In the genomic region with DNA sequence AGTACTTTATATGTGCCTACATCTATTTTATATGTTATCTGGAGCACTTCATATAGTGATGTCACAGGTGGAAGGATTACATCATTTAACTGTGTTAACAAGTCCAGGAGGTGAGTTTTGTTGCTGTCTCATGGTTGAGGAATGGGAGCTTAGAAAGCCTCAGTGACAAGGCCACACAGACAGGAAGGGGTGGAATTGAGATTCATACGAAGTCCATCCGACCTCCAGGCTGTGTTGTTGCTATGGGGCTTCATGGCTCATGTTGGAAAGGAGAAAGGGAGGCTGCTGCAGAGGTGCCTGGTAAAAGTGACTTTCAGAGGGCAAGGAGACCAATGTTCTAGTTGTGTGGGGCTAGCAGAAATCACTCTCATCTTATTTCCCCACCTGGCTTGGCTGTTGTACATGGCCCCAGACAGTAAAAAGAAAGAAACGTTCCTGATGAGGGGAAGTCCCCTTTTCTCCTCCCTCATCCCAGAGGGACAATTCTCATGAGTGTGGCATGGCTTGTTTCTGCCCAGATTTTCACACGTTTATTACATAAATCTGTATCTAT, we compare ENCODE assay signal across 1 cellular context.
TF ChIP-seq lines count a peak whose summit lies in the region.

No MANE protein-coding gene starts in this region.

TF ChIP-seq in HepG2, 621 proteins besides CTCF, POLR2A, EP300 and RAD21 (continued from another document):
- TF ChIP-seq SIN3A (IDR thresholded peaks at IDR 0.05; ENCODE audit: borderline replicate concordance, low read depth, low read length) (0 out of 2 replicates have a peak, but pooled peaks have one; percentile 38), GATA4 (IDR thresholded peaks at IDR 0.05; ENCODE audit: borderline replicate concordance, low read depth) (no peak), ADNP (CRISPR knock-in tag; IDR thresholded peaks at IDR 0.05) (no peak), CCAR2 (optimal IDR thresholded peaks at IDR 0.05; ENCODE audit: low read depth, low read length) (no peak), HNF4G (IDR thresholded peaks at IDR 0.05; ENCODE audit: borderline replicate concordance, low read depth, low read length) (no peak), HNF4G (CRISPR knock-in tag; IDR thresholded peaks at IDR 0.05; ENCODE audit: borderline replicate concordance, low read depth) (no peak), ZNF556 (CRISPR knock-in tag; IDR thresholded peaks at IDR 0.05; ENCODE audit: borderline replicate concordance) (peak; percentile 85; the same call in 1 of the 2 replicates), SP5 (CRISPR knock-in tag; IDR thresholded peaks at IDR 0.05; ENCODE audit: borderline replicate concordance, low read depth) (no peak), RFX5 (IDR thresholded peaks at IDR 0.05; ENCODE audit: low read depth, low read length) (peak; percentile 46; the same call in 1 of the 2 replicates), ZNF577 (CRISPR knock-in tag; IDR thresholded peaks at IDR 0.05; ENCODE audit: borderline replicate concordance, low read depth) (0 out of 2 replicates have a peak, but pooled peaks have one; percentile 64), ZNF225 (CRISPR knock-in tag; IDR thresholded peaks at IDR 0.05) (no peak), HMGA1 (CRISPR knock-in tag; conservative IDR thresholded peaks at IDR 0.05) (no peak), DNMT3B (CRISPR knock-in tag; conservative IDR thresholded peaks at IDR 0.05) (no peak), ATF7 (IDR thresholded peaks at IDR 0.05) (peak; percentile 92), ATF7 (CRISPR knock-in tag; IDR thresholded peaks at IDR 0.05) (peak; percentile 60; the same call in 1 of the 2 replicates), ZNF629 (CRISPR knock-in tag; conservative IDR thresholded peaks at IDR 0.05) (no peak), TBX2 (CRISPR knock-in tag; IDR thresholded peaks at IDR 0.05; ENCODE audit: borderline replicate concordance) (peak; percentile 62; the same call in 1 of the 2 replicates), ZBTB3 (CRISPR knock-in tag; IDR thresholded peaks at IDR 0.05; ENCODE audit: borderline replicate concordance, low read depth) (peak; percentile 86; the same call in 1 of the 2 replicates), ZFY (CRISPR knock-in tag; IDR thresholded peaks at IDR 0.05) (peak; percentile 51), ZNF331 (CRISPR knock-in tag; IDR thresholded peaks at IDR 0.05) (peak; percentile 38; the same call in 1 of the 2 replicates), NR2C2 (CRISPR knock-in tag; IDR thresholded peaks at IDR 0.05; ENCODE audit: borderline replicate concordance) (no peak; the same call in 1 of the 2 replicates)
- TF ChIP-seq, protein P1, sequence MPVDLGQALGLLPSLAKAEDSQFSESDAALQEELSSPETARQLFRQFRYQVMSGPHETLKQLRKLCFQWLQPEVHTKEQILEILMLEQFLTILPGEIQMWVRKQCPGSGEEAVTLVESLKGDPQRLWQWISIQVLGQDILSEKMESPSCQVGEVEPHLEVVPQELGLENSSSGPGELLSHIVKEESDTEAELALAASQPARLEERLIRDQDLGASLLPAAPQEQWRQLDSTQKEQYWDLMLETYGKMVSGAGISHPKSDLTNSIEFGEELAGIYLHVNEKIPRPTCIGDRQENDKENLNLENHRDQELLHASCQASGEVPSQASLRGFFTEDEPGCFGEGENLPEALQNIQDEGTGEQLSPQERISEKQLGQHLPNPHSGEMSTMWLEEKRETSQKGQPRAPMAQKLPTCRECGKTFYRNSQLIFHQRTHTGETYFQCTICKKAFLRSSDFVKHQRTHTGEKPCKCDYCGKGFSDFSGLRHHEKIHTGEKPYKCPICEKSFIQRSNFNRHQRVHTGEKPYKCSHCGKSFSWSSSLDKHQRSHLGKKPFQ (CRISPR knock-in tag; IDR thresholded peaks at IDR 0.05; ENCODE audit: insufficient replicate concordance), result no peak
- TF ChIP-seq, protein P2, sequence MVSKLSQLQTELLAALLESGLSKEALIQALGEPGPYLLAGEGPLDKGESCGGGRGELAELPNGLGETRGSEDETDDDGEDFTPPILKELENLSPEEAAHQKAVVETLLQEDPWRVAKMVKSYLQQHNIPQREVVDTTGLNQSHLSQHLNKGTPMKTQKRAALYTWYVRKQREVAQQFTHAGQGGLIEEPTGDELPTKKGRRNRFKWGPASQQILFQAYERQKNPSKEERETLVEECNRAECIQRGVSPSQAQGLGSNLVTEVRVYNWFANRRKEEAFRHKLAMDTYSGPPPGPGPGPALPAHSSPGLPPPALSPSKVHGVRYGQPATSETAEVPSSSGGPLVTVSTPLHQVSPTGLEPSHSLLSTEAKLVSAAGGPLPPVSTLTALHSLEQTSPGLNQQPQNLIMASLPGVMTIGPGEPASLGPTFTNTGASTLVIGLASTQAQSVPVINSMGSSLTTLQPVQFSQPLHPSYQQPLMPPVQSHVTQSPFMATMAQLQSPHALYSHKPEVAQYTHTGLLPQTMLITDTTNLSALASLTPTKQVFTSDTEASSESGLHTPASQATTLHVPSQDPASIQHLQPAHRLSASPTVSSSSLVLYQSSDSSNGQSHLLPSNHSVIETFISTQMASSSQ (IDR thresholded peaks at IDR 0.05; ENCODE audit: low read depth), result no peak; the same call in 1 of the 2 replicates
- TF ChIP-seq, protein P2 (CRISPR knock-in tag; IDR thresholded peaks at IDR 0.05; ENCODE audit: borderline replicate concordance), result 0 out of 2 replicates have a peak, but pooled peaks have one; percentile 31
- TF ChIP-seq, protein P3, sequence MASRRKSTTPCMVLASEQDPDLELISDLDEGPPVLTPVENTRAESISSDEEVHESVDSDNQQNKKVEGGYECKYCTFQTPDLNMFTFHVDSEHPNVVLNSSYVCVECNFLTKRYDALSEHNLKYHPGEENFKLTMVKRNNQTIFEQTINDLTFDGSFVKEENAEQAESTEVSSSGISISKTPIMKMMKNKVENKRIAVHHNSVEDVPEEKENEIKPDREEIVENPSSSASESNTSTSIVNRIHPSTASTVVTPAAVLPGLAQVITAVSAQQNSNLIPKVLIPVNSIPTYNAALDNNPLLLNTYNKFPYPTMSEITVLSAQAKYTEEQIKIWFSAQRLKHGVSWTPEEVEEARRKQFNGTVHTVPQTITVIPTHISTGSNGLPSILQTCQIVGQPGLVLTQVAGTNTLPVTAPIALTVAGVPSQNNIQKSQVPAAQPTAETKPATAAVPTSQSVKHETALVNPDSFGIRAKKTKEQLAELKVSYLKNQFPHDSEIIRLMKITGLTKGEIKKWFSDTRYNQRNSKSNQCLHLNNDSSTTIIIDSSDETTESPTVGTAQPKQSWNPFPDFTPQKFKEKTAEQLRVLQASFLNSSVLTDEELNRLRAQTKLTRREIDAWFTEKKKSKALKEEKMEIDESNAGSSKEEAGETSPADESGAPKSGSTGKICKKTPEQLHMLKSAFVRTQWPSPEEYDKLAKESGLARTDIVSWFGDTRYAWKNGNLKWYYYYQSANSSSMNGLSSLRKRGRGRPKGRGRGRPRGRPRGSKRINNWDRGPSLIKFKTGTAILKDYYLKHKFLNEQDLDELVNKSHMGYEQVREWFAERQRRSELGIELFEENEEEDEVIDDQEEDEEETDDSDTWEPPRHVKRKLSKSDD (CRISPR knock-in tag; IDR thresholded peaks at IDR 0.05; ENCODE audit: low read depth), result peak; percentile 60; the same call in 1 of the 2 replicates
- TF ChIP-seq, protein P4, sequence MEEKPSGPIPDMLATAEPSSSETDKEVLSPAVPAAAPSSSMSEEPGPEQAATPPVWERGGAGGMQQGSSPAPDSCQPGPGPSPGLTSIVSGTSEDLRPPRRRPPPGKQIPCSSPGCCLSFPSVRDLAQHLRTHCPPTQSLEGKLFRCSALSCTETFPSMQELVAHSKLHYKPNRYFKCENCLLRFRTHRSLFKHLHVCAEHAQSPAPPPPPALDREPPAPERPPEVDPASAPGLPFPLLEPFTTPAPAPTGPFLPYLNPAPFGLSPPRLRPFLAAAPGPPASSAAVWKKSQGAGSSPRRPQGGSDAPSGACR (CRISPR knock-in tag; IDR thresholded peaks at IDR 0.05), result no peak
- TF ChIP-seq, protein P5, sequence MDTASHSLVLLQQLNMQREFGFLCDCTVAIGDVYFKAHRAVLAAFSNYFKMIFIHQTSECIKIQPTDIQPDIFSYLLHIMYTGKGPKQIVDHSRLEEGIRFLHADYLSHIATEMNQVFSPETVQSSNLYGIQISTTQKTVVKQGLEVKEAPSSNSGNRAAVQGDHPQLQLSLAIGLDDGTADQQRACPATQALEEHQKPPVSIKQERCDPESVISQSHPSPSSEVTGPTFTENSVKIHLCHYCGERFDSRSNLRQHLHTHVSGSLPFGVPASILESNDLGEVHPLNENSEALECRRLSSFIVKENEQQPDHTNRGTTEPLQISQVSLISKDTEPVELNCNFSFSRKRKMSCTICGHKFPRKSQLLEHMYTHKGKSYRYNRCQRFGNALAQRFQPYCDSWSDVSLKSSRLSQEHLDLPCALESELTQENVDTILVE (CRISPR knock-in tag; IDR thresholded peaks at IDR 0.05), result peak; percentile 85; the same call in 1 of the 2 replicates
- TF ChIP-seq, protein P6, sequence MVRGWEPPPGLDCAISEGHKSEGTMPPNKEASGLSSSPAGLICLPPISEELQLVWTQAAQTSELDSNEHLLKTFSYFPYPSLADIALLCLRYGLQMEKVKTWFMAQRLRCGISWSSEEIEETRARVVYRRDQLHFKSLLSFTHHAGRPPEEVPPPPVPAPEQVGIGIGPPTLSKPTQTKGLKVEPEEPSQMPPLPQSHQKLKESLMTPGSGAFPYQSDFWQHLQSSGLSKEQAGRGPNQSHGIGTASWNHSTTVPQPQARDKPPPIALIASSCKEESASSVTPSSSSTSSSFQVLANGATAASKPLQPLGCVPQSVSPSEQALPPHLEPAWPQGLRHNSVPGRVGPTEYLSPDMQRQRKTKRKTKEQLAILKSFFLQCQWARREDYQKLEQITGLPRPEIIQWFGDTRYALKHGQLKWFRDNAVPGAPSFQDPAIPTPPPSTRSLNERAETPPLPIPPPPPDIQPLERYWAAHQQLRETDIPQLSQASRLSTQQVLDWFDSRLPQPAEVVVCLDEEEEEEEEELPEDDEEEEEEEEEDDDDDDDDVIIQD (CRISPR knock-in tag; IDR thresholded peaks at IDR 0.05; ENCODE audit: low read depth), result peak; percentile 39; the same call in 1 of the 2 replicates
TF ChIP-seq in HepG2: peak in this region for 104.
